In the genomic region with DNA sequence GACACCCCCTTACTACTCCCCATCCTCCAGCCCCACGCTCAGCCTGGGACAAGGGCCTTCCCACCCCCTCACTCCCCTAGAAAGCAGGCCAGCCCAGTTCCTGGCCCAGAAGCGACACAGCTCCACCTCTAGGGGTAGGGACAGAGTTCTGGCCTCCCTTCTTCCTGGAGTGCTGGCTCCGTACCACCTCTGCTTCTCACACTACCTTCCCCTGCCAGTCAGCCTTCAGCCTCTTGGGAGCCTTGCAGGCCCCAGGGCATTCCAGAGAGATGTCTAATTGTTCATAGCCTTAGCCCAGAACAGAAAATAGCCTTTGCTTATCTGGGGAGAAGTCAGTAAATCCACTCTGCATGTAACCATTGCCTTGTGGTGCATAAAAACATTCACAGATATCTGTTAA, we compare ENCODE assay signal across 14 cellular contexts. TPM values are rescaled to one million over a fixed set of nuclear protein-coding genes. Genes with fewer than 3 reads are reported as not detected.
DNase-seq lines count a peak whose midpoint lies in the region; ATAC-seq, FAIRE-seq and TF ChIP-seq lines count a peak whose summit lies in the region.
"Had no signal": no experiment of that assay in that cellular context is flagged by ENCODE, and none has a peak within 500 bp of the region (broad histone marks: within the 10 kb centered on the region; RNA-seq: fewer than 3 reads in every experiment).

No MANE protein-coding gene starts in this region.

- no peak for TF ChIP-seq POLR2A in erythroblast (IDR thresholded peaks at IDR 0.05; ENCODE audit: low read length)

- no peak for ATAC-seq in GM21423 (IDR thresholded peaks at IDR 0.05; ENCODE audit: unreplicated experiment)
- ATAC-seq: activated CD4-positive, alpha-beta T cell treated with anti-CD3 and anti-CD28 coated beads for 36 hours had no signal

- FAIRE-seq in RCC 7860 (lab: Jason Lieb, UNC), result no peak

- DNase-seq in EH (ENCODE audit: low read depth) (peak; percentile 64), RCC 7860 (ENCODE audit: low spot score) (peak; percentile 6), fibroblast of gingiva (ENCODE audit: low read depth) (peak; percentile 48), renal cortical epithelial cell (ENCODE audit: low read depth) (peak; percentile 59), C1 segment of cervical spinal cord (lab: John Stamatoyannopoulos, UW) (no peak), erythroblast (lab: John Stamatoyannopoulos, UW) (no peak), NCI-H1436 treated with DMSO at 0.1 percent for 48 hours (lab: John Stamatoyannopoulos, UW) (no peak)
- DNase-seq: activated CD4-positive, alpha-beta T cell treated with anti-CD3 and anti-CD28 coated beads for 36 hours; Karpas-422; NCI-H2029 treated with DMSO at 0.1 percent for 48 hours; stimulated activated CD4-positive, alpha-beta T cell treated with anti-CD3 and anti-CD28 coated beads, Interleukin-4, amount 100 ng/mL, for 4 hours; stomach; SW 1271 had no signal

RNA-seq across cellular contexts. Expression of a gene that starts 13.1 kb away (rescaled TPM):
- 0.65 TPM in 1 of 2 replicates, not detected in the other for total RNA-seq in renal cortical epithelial cell
- total RNA-seq: activated CD4-positive, alpha-beta T cell treated with anti-CD3 and anti-CD28 coated beads for 36 hours; stomach had no signal

RNA-seq across cellular contexts. Expression of a gene that starts 38.5 kb away (rescaled TPM):
- total RNA-seq in renal cortical epithelial cell, result 0.05 TPM in 1 of 2 replicates, not detected in the other

RNA-seq across cellular contexts. Expression of a gene that starts 51.3 kb away (rescaled TPM):
- 165 and 404 TPM in 2 replicates for total RNA-seq in renal cortical epithelial cell

RNA-seq across cellular contexts. Expression of a gene that starts 56.1 kb away (rescaled TPM):
- 23.4 and 65.2 TPM in 2 replicates for total RNA-seq in renal cortical epithelial cell

Comparison
In these comparisons a context has a peak if more than half of its experiments do, and no peak if none do; other contexts are left out.
1. DNase-seq: peak in EH (single experiment), RCC 7860 (single experiment), fibroblast of gingiva (single experiment) and renal cortical epithelial cell (single experiment); none in C1 segment of cervical spinal cord (0 of 14), erythroblast (0 of 2) and NCI-H1436 treated with DMSO at 0.1 percent for 48 hours (single experiment).